30 cellular contexts compared by ENCODE assay signal in genomic region chr15:42693496-42693895, GRCh38.
"Had no signal": no experiment of that assay in that cellular context is flagged by ENCODE, and none has a peak within 500 bp of the region (broad histone marks: within the 10 kb centered on the region; RNA-seq: fewer than 3 reads in every experiment).

No MANE protein-coding gene starts in this region.

- H3K27ac ChIP-seq: left lung, lower lobe of right lung, neutrophil, ovary, right atrium auricular region, right lobe of liver, suprapubic skin, thoracic aorta, tibial artery, vagina had no signal

- H3K27me3 Mint-ChIP-seq: naive thymus-derived CD8-positive, alpha-beta T cell; progenitor cell of endocrine pancreas; stimulated activated memory B cell treated with anti-CD40 and anti-IgM and Interleukin-4, amounts not matched to agents 10 μg/mL and 1 μg/mL and 100 μg/mL, for 72 hours; stimulated activated naive CD8-positive, alpha-beta T cell treated with anti-CD3 and anti-CD28 coated beads, Interleukin-15, amount 100 ng/mL, for 72 hours had no signal

- H3K4me3 ChIP-seq: left lung, lower lobe of right lung, ovary, right atrium auricular region, right lobe of liver, smooth muscle cell, suprapubic skin, thoracic aorta, tibial artery, vagina had no signal

- H3K27me3 ChIP-seq: left lung, neutrophil, ovary, right atrium auricular region, right lobe of liver, suprapubic skin, tibial artery, vagina had no signal

- H3K4me3 Mint-ChIP-seq: immature natural killer cell; naive thymus-derived CD8-positive, alpha-beta T cell; nephron; neural crest cell; stimulated activated memory B cell treated with anti-CD40 and anti-IgM and Interleukin-4, amounts not matched to agents 10 μg/mL and 1 μg/mL and 100 μg/mL, for 72 hours; stimulated activated naive CD8-positive, alpha-beta T cell treated with anti-CD3 and anti-CD28 coated beads, Interleukin-15, amount 100 ng/mL, for 72 hours had no signal

- H3K4me1 Mint-ChIP-seq: nephron; neural crest cell; stimulated activated memory B cell treated with anti-CD40 and anti-IgM and Interleukin-4, amounts not matched to agents 10 μg/mL and 1 μg/mL and 100 μg/mL, for 72 hours had no signal

- H3K4me2 ChIP-seq: smooth muscle cell had no signal

- H3K9me3 ChIP-seq: left lung, lower lobe of right lung, neutrophil, ovary, right atrium auricular region, right lobe of liver, suprapubic skin, thoracic aorta, tibial artery, vagina had no signal

- H3K36me3 ChIP-seq: neutrophil, ovary, right lobe of liver had no signal

- H3K27ac Mint-ChIP-seq: immature natural killer cell; nephron; stimulated activated memory B cell treated with anti-CD40 and anti-IgM and Interleukin-4, amounts not matched to agents 10 μg/mL and 1 μg/mL and 100 μg/mL, for 72 hours had no signal

- H3K9me3 Mint-ChIP-seq: immature natural killer cell; naive thymus-derived CD8-positive, alpha-beta T cell; nephron; neural crest cell; stimulated activated memory B cell treated with anti-CD40 and anti-IgM and Interleukin-4, amounts not matched to agents 10 μg/mL and 1 μg/mL and 100 μg/mL, for 72 hours; stimulated activated naive CD8-positive, alpha-beta T cell treated with anti-CD3 and anti-CD28 coated beads, Interleukin-15, amount 100 ng/mL, for 72 hours had no signal

- ATAC-seq: left colon; left lung; lower lobe of right lung; naive thymus-derived CD8-positive, alpha-beta T cell; right lobe of liver; stimulated activated memory B cell treated with anti-CD40 and anti-IgM and Interleukin-4, amounts not matched to agents 10 μg/mL and 1 μg/mL and 100 μg/mL, for 72 hours; stimulated activated naive CD8-positive, alpha-beta T cell treated with anti-CD3 and anti-CD28 coated beads, Interleukin-15, amount 100 ng/mL, for 72 hours had no signal

- DNase-seq: hippocampal formation; immature natural killer cell; kidney; left colon; left lung; lower lobe of right lung; mammary epithelial cell; mesenchymal stem cell; naive thymus-derived CD8-positive, alpha-beta T cell; occipital lobe; ovary; right lobe of liver; stimulated activated CD4-positive, alpha-beta T cell treated with anti-CD3 and anti-CD28 coated beads, Interleukin-1b, Interleukin-23, amount 100 ng/mL, for 48 hours; stimulated activated CD4-positive, alpha-beta T cell treated with anti-CD3 and anti-CD28 coated beads, Interleukin-2, amount 100 ng/mL, for 48 hours; stimulated activated CD4-positive, alpha-beta T cell treated with anti-CD3 and anti-CD28 coated beads, Interleukin-4, amount 100 ng/mL, for 4 hours; stimulated activated CD8-positive, alpha-beta memory T cell treated with anti-CD3 and anti-CD28 coated beads, Interleukin-4, amount 100 ng/mL, for 48 hours; stimulated activated naive CD4-positive, alpha-beta T cell treated with Interleukin-2 at 50 U/mL for 16 hours; stimulated activated naive CD8-positive, alpha-beta T cell treated with anti-CD3 and anti-CD28 coated beads, Interleukin-15, amount 100 ng/mL, for 72 hours; tibial artery; trophoblast cell had no signal

- H3K4me1 ChIP-seq: left lung, lower lobe of right lung, right atrium auricular region, right lobe of liver, suprapubic skin, vagina had no signal
